Comparison of ENCODE assay signal across 8 cellular contexts in genomic region chr17:42577532-42578281, GRCh38. TPM values are rescaled to one million over a fixed set of nuclear protein-coding genes. Genes with fewer than 3 reads are reported as not detected.
A peak's percentile ranks its signal among the peaks of the same experiment; 100 is the strongest.
DNase-seq lines count a peak whose midpoint lies in the region; ATAC-seq, FAIRE-seq and TF ChIP-seq lines count a peak whose summit lies in the region.

Gene PSMC3IP (minus strand): TSS chr17:42577729. CDS start chr17:42577686, 43 bp downstream.

- H3K36me3 Mint-ChIP-seq in Calu3 (ENCODE audit: insufficient read depth, unreplicated experiment) = peaks cover 86% of the 10 kb centered on the region

- H3K9me3 ChIP-seq in HUES6 (ENCODE audit: control insufficient read depth, insufficient read depth, low read depth, low read length) (no peaks in the 10 kb centered on the region), NT2/D1 (ENCODE audit: insufficient read depth, low read length) (no peaks in the 10 kb centered on the region), H1 (ENCODE audit: insufficient read depth in 2 of 2, low read depth in 1 of 2, low read length in 1 of 2) (no peaks in the 10 kb centered on the region), mesenchymal stem cell (ENCODE audit: control insufficient read depth, low read length) (no peaks in the 10 kb centered on the region)

- intact Hi-C loops in Calu3 (cut with micrococcal nuclease; ENCODE audit: unreplicated experiment) = loop anchor here (1.0 to 5.0 kb wide), 2 partner anchors 100 to 186 kb away; partner anchors contain the start of gene PLEKHH3

- H3K9ac ChIP-seq in HUES6 (ENCODE audit: low read length) (peak within 1 kb of the TSS; percentile 89), NT2/D1 (ENCODE audit: insufficient read length, low read depth) (peak within 1 kb of the TSS; percentile 97), H1 (replicated peaks in 1 of 4; ENCODE audit: extremely low read depth in 1 of 4, low read depth in 3 of 4, low read length in 3 of 4) (peak within 1 kb of the TSS; percentile 78 to 94 (median 88)), mesenchymal stem cell (ENCODE audit: low read length) (peak within 1 kb of the TSS; percentile 96)

- H2AK5ac ChIP-seq in H1 (ENCODE audit: low read depth, low read length) (no peak within 1 kb of the TSS), mesenchymal stem cell (ENCODE audit: low read length, severe bottlenecking) (no peak within 1 kb of the TSS)

- peak within 1 kb of the TSS; percentile 89 for H4K5ac ChIP-seq in H1 (ENCODE audit: insufficient read length, low read depth, low read length)

- BruUV-seq in Calu3 (replicated peaks; lab: Mats Ljungman, UMichigan) = TSS peak; percentile 69

- H2BK120ac ChIP-seq in H1 (replicated peaks; ENCODE audit: low read depth, low read length) (no peak within 1 kb of the TSS), mesenchymal stem cell (ENCODE audit: low read depth, low read length) (no peak within 1 kb of the TSS)

- H3K27ac ChIP-seq in HUES6 (ENCODE audit: low read depth, low read length) = peak within 1 kb of the TSS; percentile 73; the same call in 1 of the 2 replicates
- H3K27ac ChIP-seq in H1 (ENCODE audit: low read depth, low read length) = peak within 1 kb of the TSS; percentile 79
- H3K27ac ChIP-seq in mesenchymal stem cell (ENCODE audit: low read length, poor library complexity, severe bottlenecking) = peak within 1 kb of the TSS; percentile 66

- DNase-seq in Calu3 (peak; percentile 98), NT2/D1 (ENCODE audit: low read depth, low spot score) (peak; percentile 91), H1 (ENCODE audit: low read depth in 1 of 2, low spot score in 2 of 2) (peak; percentile 84 to 94), mesenchymal stem cell (peak; percentile 96)
- DNase-seq in activated CD8-positive, alpha-beta memory T cell treated with anti-CD3 and anti-CD28 coated beads for 48 hours (ENCODE audit: low read depth in 2 of 3, low spot score in 2 of 3) = peak; percentile 83 to 93 (median 88)
- peak; percentile 87 for DNase-seq in stimulated activated CD8-positive, alpha-beta memory T cell treated with anti-CD3 and anti-CD28 coated beads, Interleukin-12 subunit alpha, Interleukin-12 subunit beta, amount 100 ng/mL, for 24 hours (ENCODE audit: extremely low read depth)

- peaks cover 0 to 1% of the 10 kb centered on the region in 2 experiments for H4K20me1 ChIP-seq in H1 (replicated peaks in 1 of 2; ENCODE audit: control insufficient read depth in 1 of 2, insufficient read depth in 2 of 2, low read length in 2 of 2)

- no peaks in the 10 kb centered on the region for H3K79me1 ChIP-seq in H1 (ENCODE audit: low read depth, low read length)
- peaks cover 27% of the 10 kb centered on the region for H3K79me1 ChIP-seq in mesenchymal stem cell (replicated peaks; ENCODE audit: low read length, poor library complexity, severe bottlenecking)

- H3K4me3 ChIP-seq in HUES6 (ENCODE audit: low read depth, low read length) (peak within 1 kb of the TSS; percentile 92), NT2/D1 (ENCODE audit: insufficient read length, low read depth) (peak within 1 kb of the TSS; percentile 94), H1 (ENCODE audit: extremely low read depth in 1 of 4, insufficient read depth in 2 of 4, low read depth in 3 of 4, low read length in 4 of 4) (peak within 1 kb of the TSS; percentile 80 to 99 (median 90)), mesenchymal stem cell (ENCODE audit: insufficient read depth in 1 of 2, low read depth in 1 of 2, low read length in 2 of 2) (peak within 1 kb of the TSS; percentile 53 to 98)

- POLR2A ChIA-PET in H1 (lab: Charles Lee; ENCODE audit: partially characterized antibody) = interaction anchor here (0.6 to 7.0 kb wide), 22 partner anchors 9 to 560 kb away, joined by 3 to 74 read pairs (median 4); partner anchors contain the start of genes CNTD1, COA3, COASY and DNAJC7

- WGBS in H1 (ENCODE audit: extremely low coverage in 1 of 2, insufficient coverage in 1 of 2, insufficient read length in 1 of 2, insufficient replicate concordance in 2 of 2, low coverage in 1 of 2, low lambda C conversion rate in 2 of 2, missing lambda C conversion rate in 1 of 2), 2 experiments = 1% methylated on average over 51 of the region's 52 CpGs; no CpG with 5 or more reads in 1 of the 2 experiments
- under 1% methylated on average over 52 of the region's 52 CpGs for WGBS in mesenchymal stem cell

- H4K8ac ChIP-seq in H1 (ENCODE audit: extremely low read depth, insufficient read depth, low read length) (peak within 1 kb of the TSS; percentile 96), mesenchymal stem cell (ENCODE audit: low read length) (peak within 1 kb of the TSS; percentile 43)

- no peak within 1 kb of the TSS for H3K23ac ChIP-seq in H1 (ENCODE audit: insufficient read length)
- no peak within 1 kb of the TSS for H3K23ac ChIP-seq in mesenchymal stem cell (ENCODE audit: low read length in 2 of 2)

- peak within 1 kb of the TSS; percentile 98 for H3K18ac ChIP-seq in H1 (ENCODE audit: extremely low read depth, low read length)
- peak within 1 kb of the TSS; percentile 14 to 17 for H3K18ac ChIP-seq in mesenchymal stem cell (ENCODE audit: low read depth in 1 of 2, low read length in 2 of 2)

- no peaks in the 10 kb centered on the region for H3K9me3 Mint-ChIP-seq in Calu3 (ENCODE audit: low read depth, unreplicated experiment)

- H3K56ac ChIP-seq in H1 (replicated peaks; ENCODE audit: insufficient read length, low read depth, low read length) = peak within 1 kb of the TSS; percentile 13

- H2BK20ac ChIP-seq in H1 (ENCODE audit: low read length) = no peak within 1 kb of the TSS

- H3K4ac ChIP-seq in H1 (replicated peaks; ENCODE audit: insufficient read length, low read depth, low read length) = peak within 1 kb of the TSS; percentile 71
- peak within 1 kb of the TSS; percentile 40 to 57 for H3K4ac ChIP-seq in mesenchymal stem cell (ENCODE audit: low read depth in 1 of 2, low read length in 2 of 2)

- H3K27me3 ChIP-seq in HUES6 (ENCODE audit: control insufficient read depth, insufficient read depth, low read length) = no peaks in the 10 kb centered on the region
- H3K27me3 ChIP-seq in NT2/D1 (ENCODE audit: insufficient read depth, insufficient read length) = no peaks in the 10 kb centered on the region
- no peaks in the 10 kb centered on the region for H3K27me3 ChIP-seq in H1 (replicated peaks in 1 of 4; ENCODE audit: control insufficient read depth in 3 of 4, extremely low read depth in 1 of 4, insufficient read depth in 3 of 4, low read length in 3 of 4)
- no peaks in the 10 kb centered on the region for H3K27me3 ChIP-seq in mesenchymal stem cell (ENCODE audit: control insufficient read depth in 1 of 2, insufficient read depth in 1 of 2, low read length in 2 of 2)

- TF ChIP-seq RAD21 in H1 (IDR thresholded peaks at IDR 0.05 in 1 of 2, conservative IDR thresholded peaks at IDR 0.05 in 1 of 2; ENCODE audit: low read depth in 2 of 2, low read length in 2 of 2) = peak in 1 of 2 experiments; percentile 18; a peak in 1 of 4 replicates

- TF ChIP-seq POLR2A in H1 (IDR thresholded peaks at IDR 0.05; ENCODE audit: control extremely low read depth in 1 of 2, low read depth in 2 of 2, low read length in 2 of 2) = peak; percentile 60 to 76

- TF ChIP-seq CTCF in Calu3 (IDR thresholded peaks at IDR 0.05; ENCODE audit: unreplicated experiment) (peak; percentile 54), H1 (IDR thresholded peaks at IDR 0.05; ENCODE audit: control extremely low read depth in 1 of 3, insufficient read depth in 1 of 3, low read depth in 1 of 3, low read length in 3 of 3) (peak; percentile 44 to 58 (median 57))

- H3K36me3 ChIP-seq in HUES6 (ENCODE audit: control insufficient read depth, insufficient read depth, low read length) = peaks cover 52% of the 10 kb centered on the region
- peaks cover 74% of the 10 kb centered on the region for H3K36me3 ChIP-seq in NT2/D1 (ENCODE audit: insufficient read depth, insufficient read length, low read length)
- peaks cover 27 to 41% (median 32%) of the 10 kb centered on the region in 4 experiments for H3K36me3 ChIP-seq in H1 (ENCODE audit: control insufficient read depth in 2 of 4, insufficient read depth in 4 of 4, low read length in 3 of 4)
- H3K36me3 ChIP-seq in mesenchymal stem cell (ENCODE audit: control insufficient read depth in 1 of 2, insufficient read depth in 2 of 2, low read depth in 1 of 2, low read length in 2 of 2) = peaks cover 47 to 64% of the 10 kb centered on the region in 2 experiments

- TF ChIP-seq EP300 in H1 (IDR thresholded peaks at IDR 0.05; ENCODE audit: borderline replicate concordance in 1 of 2, low read depth in 2 of 2, low read length in 2 of 2) = no peak

- H3K4me1 Mint-ChIP-seq in Calu3 (ENCODE audit: low read depth, unreplicated experiment) = peaks cover 46% of the 10 kb centered on the region

- H3K4me1 ChIP-seq in HUES6 (ENCODE audit: control insufficient read depth, insufficient read depth, low read length) = peaks cover 7% of the 10 kb centered on the region; the same call in 1 of the 2 replicates
- no peaks in the 10 kb centered on the region for H3K4me1 ChIP-seq in NT2/D1 (ENCODE audit: insufficient read depth, insufficient read length)
- H3K4me1 ChIP-seq in H1 (replicated peaks in 1 of 4; ENCODE audit: control insufficient read depth in 3 of 4, insufficient read depth in 4 of 4, low read length in 3 of 4) = no peaks in the 10 kb centered on the region
- H3K4me1 ChIP-seq in mesenchymal stem cell (ENCODE audit: control insufficient read depth, insufficient read depth, low read depth, low read length) = peaks cover 5% of the 10 kb centered on the region

- peak within 1 kb of the TSS; percentile 75 for H3K27ac Mint-ChIP-seq in Calu3 (ENCODE audit: unreplicated experiment)

- CTCF ChIA-PET in Calu3 (lab: Charles Lee) (interaction anchor here (0.5 to 2.7 kb wide), 36 partner anchors 8 to 1622 kb away, joined by 3 to 66 read pairs (median 4); partner anchors contain the start of genes ATXN7L3, BECN1, CNTD1 and CNTNAP1), H1 (lab: Charles Lee; ENCODE audit: partially characterized antibody) (interaction anchor here (0.6 to 3.9 kb wide), 46 partner anchors 8 to 252 kb away, joined by 3 to 32 read pairs (median 5); partner anchors contain the start of genes BECN1, CNTD1, COA3 and HSD17B1)

- peak within 1 kb of the TSS; percentile 82 for H3K4me3 Mint-ChIP-seq in Calu3 (ENCODE audit: low read depth, unreplicated experiment)

- no peak for FAIRE-seq in H1 (lab: Jason Lieb, UNC)

- H3K4me2 ChIP-seq in H1 (ENCODE audit: insufficient read depth in 1 of 2, low read depth in 2 of 2, low read length in 2 of 2) (peak within 1 kb of the TSS; percentile 77 to 87), mesenchymal stem cell (ENCODE audit: low read length, poor library complexity, severe bottlenecking) (peak within 1 kb of the TSS; percentile 98)

- H4K91ac ChIP-seq in H1 (replicated peaks; ENCODE audit: insufficient read length, low read length) (peak within 1 kb of the TSS; percentile 62), mesenchymal stem cell (ENCODE audit: low read length) (peak within 1 kb of the TSS; percentile 9)

- H2BK15ac ChIP-seq in H1 (ENCODE audit: low read length) = no peak within 1 kb of the TSS; the same call in 1 of the 2 replicates
- no peak within 1 kb of the TSS for H2BK15ac ChIP-seq in mesenchymal stem cell (ENCODE audit: low read depth, poor library complexity, severe bottlenecking)

- H3K14ac ChIP-seq in H1 (ENCODE audit: insufficient read length) (no peak within 1 kb of the TSS), mesenchymal stem cell (ENCODE audit: low read length in 2 of 2) (peak within 1 kb of the TSS in 1 of 2 experiments; percentile 19)

- H3K23me2 ChIP-seq in H1 (ENCODE audit: low read depth, low read length) = peaks cover 9% of the 10 kb centered on the region

- H2AFZ ChIP-seq in H1 (ENCODE audit: low read length) (peak within 1 kb of the TSS; percentile 38; the same call in 1 of the 2 replicates), mesenchymal stem cell (ENCODE audit: low read depth, low read length) (peak within 1 kb of the TSS; percentile 3)

- H2BK12ac ChIP-seq in H1 (ENCODE audit: low read depth, low read length) (no peak within 1 kb of the TSS), mesenchymal stem cell (ENCODE audit: low read length in 2 of 2) (no peak within 1 kb of the TSS)

- H2BK5ac ChIP-seq in H1 (ENCODE audit: low read depth, low read length) (peak within 1 kb of the TSS; percentile 84; the same call in 1 of the 2 replicates), mesenchymal stem cell (ENCODE audit: low read depth, low read length, poor library complexity, severe bottlenecking) (no peak within 1 kb of the TSS)

- H3K79me2 ChIP-seq in H1 (ENCODE audit: control insufficient read depth in 1 of 2, insufficient read depth in 2 of 2, low read length in 2 of 2) = peaks cover 0 to 19% of the 10 kb centered on the region in 2 experiments; a peak in 2 of 4 replicates

- ATAC-seq in GM21367 (IDR thresholded peaks at IDR 0.05; ENCODE audit: unreplicated experiment) = peak; percentile 61

- no peaks in the 10 kb centered on the region for H3K27me3 Mint-ChIP-seq in Calu3 (ENCODE audit: unreplicated experiment)

RNA-seq across cellular contexts. Expression of gene PSMC3IP, which starts in this region (rescaled TPM):
- 31.8 and 32.4 TPM in 2 replicates for total RNA-seq in Calu3 (2022)
- 21.9 and 22.7 TPM in 2 replicates for total RNA-seq in H1 (2021; fragmentation: NEBNext Ultra II Directional; extraction: Animal tissue kit (Norgen Biotek cat#: 25700))
- 9.5 and 11.5 TPM in 2 replicates for polyA plus RNA-seq in H1 (2011; rRNA removed)
- polyA plus RNA-seq in H1 (2011; cell fraction: cytosol; rRNA removed) = 18.9 TPM
- polyA plus RNA-seq in H1 (2011; cell fraction: nucleus; rRNA removed) = 16.3 TPM
- 26.9 to 30.2 TPM (median 28.3 TPM) in 4 replicates for polyA plus RNA-seq in H1 (2012, experiment 1 of 2)
- 7.3 TPM for polyA plus RNA-seq in H1 (2012, experiment 2 of 2)
- 24.6 TPM for polyA plus RNA-seq in H1 (2013, experiment 1 of 2)
- 22.9 TPM for polyA plus RNA-seq in H1 (2013, experiment 2 of 2)
- 7.3 and 10.0 TPM in 2 replicates for polyA minus RNA-seq in H1 (2011; rRNA and poly(A)+ RNA removed)
- 7.6 TPM for polyA minus RNA-seq in H1 (2011; cell fraction: cytosol; rRNA and poly(A)+ RNA removed)
- polyA minus RNA-seq in H1 (2011; cell fraction: nucleus; rRNA and poly(A)+ RNA removed) = 17.1 TPM
- 5.2 TPM for polyA plus RNA-seq in mesenchymal stem cell (2013, experiment 1 of 2)
- 4.7 TPM for polyA plus RNA-seq in mesenchymal stem cell (2013, experiment 2 of 2)

Comparison
In these comparisons a context has a peak if more than half of its experiments do, and no peak if none do; other contexts are left out.
1. Peak in every context shown above with its lines: DNase-seq, ATAC-seq, H3K4me3 ChIP-seq and H3K27ac ChIP-seq.